ENCODE assay signal across 1 cellular context in the genomic region with DNA sequence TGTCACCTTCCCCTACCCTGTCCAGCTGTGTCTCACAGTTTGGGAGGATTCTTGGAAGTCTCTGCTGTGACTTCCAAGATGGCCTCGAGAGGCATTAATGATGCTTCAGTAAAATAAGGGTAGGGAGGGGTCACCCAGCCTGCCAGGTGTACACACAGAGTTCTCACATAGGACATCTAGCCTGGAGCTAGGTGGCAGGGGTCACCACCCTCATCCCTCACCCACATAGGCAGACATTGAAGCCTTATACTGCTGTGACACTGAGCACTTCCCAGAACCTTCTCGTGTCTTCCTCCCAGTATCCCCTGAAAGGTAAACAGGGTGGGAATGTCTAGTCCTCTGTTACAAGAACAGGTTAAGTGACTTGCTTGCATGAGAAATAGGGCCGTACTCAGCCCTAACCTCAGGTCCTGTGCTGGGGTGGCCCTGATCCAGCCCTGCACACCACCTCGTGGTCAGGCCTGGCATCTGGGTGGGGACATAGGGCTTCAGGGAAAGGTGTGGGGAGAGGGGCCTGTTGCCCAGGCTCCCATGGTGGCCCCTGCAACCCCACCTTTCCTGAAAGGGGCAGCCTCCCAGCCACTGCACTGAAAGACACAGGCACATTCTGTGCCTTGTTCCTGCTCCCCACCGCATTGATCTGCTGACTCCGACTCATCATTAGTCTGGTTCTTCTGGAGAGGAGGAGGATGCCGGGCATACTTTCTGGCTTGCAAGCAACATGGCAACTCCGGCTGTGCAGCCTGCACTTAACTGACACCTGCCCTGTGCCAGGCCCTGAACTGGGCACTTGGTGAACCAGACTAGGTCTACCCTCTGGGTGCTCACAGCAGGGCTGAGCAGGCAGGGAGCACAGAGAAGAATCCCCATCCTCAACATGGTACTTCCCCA.
TF ChIP-seq lines count a peak whose summit lies in the region.

No MANE protein-coding gene starts in this region.

TF ChIP-seq in SK-N-SH treated with all-trans-retinoic acid at 6 μM for 48 hours, 23 proteins besides CTCF, POLR2A, EP300 and RAD21 (continued from another document):
- TF ChIP-seq, protein P1, sequence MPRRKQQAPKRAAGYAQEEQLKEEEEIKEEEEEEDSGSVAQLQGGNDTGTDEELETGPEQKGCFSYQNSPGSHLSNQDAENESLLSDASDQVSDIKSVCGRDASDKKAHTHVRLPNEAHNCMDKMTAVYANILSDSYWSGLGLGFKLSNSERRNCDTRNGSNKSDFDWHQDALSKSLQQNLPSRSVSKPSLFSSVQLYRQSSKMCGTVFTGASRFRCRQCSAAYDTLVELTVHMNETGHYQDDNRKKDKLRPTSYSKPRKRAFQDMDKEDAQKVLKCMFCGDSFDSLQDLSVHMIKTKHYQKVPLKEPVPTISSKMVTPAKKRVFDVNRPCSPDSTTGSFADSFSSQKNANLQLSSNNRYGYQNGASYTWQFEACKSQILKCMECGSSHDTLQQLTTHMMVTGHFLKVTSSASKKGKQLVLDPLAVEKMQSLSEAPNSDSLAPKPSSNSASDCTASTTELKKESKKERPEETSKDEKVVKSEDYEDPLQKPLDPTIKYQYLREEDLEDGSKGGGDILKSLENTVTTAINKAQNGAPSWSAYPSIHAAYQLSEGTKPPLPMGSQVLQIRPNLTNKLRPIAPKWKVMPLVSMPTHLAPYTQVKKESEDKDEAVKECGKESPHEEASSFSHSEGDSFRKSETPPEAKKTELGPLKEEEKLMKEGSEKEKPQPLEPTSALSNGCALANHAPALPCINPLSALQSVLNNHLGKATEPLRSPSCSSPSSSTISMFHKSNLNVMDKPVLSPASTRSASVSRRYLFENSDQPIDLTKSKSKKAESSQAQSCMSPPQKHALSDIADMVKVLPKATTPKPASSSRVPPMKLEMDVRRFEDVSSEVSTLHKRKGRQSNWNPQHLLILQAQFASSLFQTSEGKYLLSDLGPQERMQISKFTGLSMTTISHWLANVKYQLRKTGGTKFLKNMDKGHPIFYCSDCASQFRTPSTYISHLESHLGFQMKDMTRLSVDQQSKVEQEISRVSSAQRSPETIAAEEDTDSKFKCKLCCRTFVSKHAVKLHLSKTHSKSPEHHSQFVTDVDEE (CRISPR knock-in tag; IDR thresholded peaks at IDR 0.05) = no peak
- TF ChIP-seq ISL1 (CRISPR knock-in tag; IDR thresholded peaks at IDR 0.05) (no peak), SNAI2 (CRISPR knock-in tag; IDR thresholded peaks at IDR 0.05) (no peak)
